8 cellular contexts compared by ENCODE assay signal in genomic region chr11:68002575-68002942, GRCh38. TPM values are rescaled to one million over a fixed set of nuclear protein-coding genes. Genes with fewer than 3 reads are reported as not detected.
DNase-seq lines count a peak whose midpoint lies in the region; ATAC-seq lines count a peak whose summit lies in the region.

No MANE protein-coding gene starts in this region.

- H3K27me3 ChIP-seq in neuronal stem cell (ENCODE audit: control insufficient read depth in 3 of 3, insufficient read depth in 3 of 3, low read depth in 1 of 3, low read length in 3 of 3) (peaks cover 0 to 12% (median 0%) of the 10 kb centered on the region in 3 experiments), mesendoderm (ENCODE audit: insufficient read depth, low read length, poor library complexity) (no peaks in the 10 kb centered on the region)

- H3K79me2 ChIP-seq in mesendoderm (ENCODE audit: control insufficient read depth, insufficient read depth, low read length): no peaks in the 10 kb centered on the region

- no peak overlapping the region for H2BK120ac ChIP-seq in neuronal stem cell (ENCODE audit: low read depth, low read length)
- H2BK120ac ChIP-seq in mesendoderm (ENCODE audit: low read depth, low read length): no peak overlapping the region

- H3K4me3 Mint-ChIP-seq in activated naive CD8-positive, alpha-beta T cell treated with anti-CD3 and anti-CD28 coated beads for 36 hours: peak overlapping the region; percentile 71

- no peak overlapping the region for H4K91ac ChIP-seq in neuronal stem cell (ENCODE audit: low read depth, low read length, poor library complexity)

- H2AFZ ChIP-seq in neuronal stem cell (ENCODE audit: low read length): peak overlapping the region; percentile 71

- no peak overlapping the region for H3K56ac ChIP-seq in mesendoderm (ENCODE audit: low read length)

- no peaks in the 10 kb centered on the region for H3K9me3 ChIP-seq in neuronal stem cell (replicated peaks in 1 of 2; ENCODE audit: control insufficient read depth in 2 of 2, insufficient read depth in 1 of 2, low read depth in 1 of 2, low read length in 2 of 2)

- H3K23ac ChIP-seq in neuronal stem cell (ENCODE audit: low read depth, low read length, poor library complexity) (peak overlapping the region; percentile 75), mesendoderm (ENCODE audit: low read length) (no peak overlapping the region)

- H3K36me3 ChIP-seq in neuronal stem cell (replicated peaks in 1 of 2; ENCODE audit: control insufficient read depth in 2 of 2, insufficient read depth in 2 of 2, low read length in 2 of 2) (no peaks in the 10 kb centered on the region), mesendoderm (ENCODE audit: control insufficient read depth, insufficient read depth, low read length) (no peaks in the 10 kb centered on the region)

- no peak overlapping the region for H3K4ac ChIP-seq in neuronal stem cell (ENCODE audit: low read length)
- H3K4ac ChIP-seq in mesendoderm (ENCODE audit: low read depth, low read length): no peak overlapping the region

- ATAC-seq in GM18868 (IDR thresholded peaks at IDR 0.05; ENCODE audit: unreplicated experiment) (peak; percentile 19), HG03108 (IDR thresholded peaks at IDR 0.05; ENCODE audit: unreplicated experiment) (peak; percentile 32)

- peak overlapping the region; percentile 23 for H3K27ac Mint-ChIP-seq in activated naive CD8-positive, alpha-beta T cell treated with anti-CD3 and anti-CD28 coated beads for 36 hours

- no peak overlapping the region for H2BK12ac ChIP-seq in neuronal stem cell (ENCODE audit: low read length)

- no peak overlapping the region for H4K8ac ChIP-seq in neuronal stem cell (ENCODE audit: low read depth, low read length)
- H4K8ac ChIP-seq in mesendoderm (ENCODE audit: low read depth, low read length): no peak overlapping the region

- no peak overlapping the region for H3K14ac ChIP-seq in neuronal stem cell (ENCODE audit: low read length)

- H3K18ac ChIP-seq in neuronal stem cell (ENCODE audit: low read length) (peak overlapping the region; percentile 70), mesendoderm (ENCODE audit: low read length) (no peak overlapping the region)

- no peak for DNase-seq in activated naive CD8-positive, alpha-beta T cell treated with anti-CD3 and anti-CD28 coated beads for 36 hours
- DNase-seq in neuronal stem cell (ENCODE audit: low spot score): no peak
- DNase-seq in NK-92 (lab: John Stamatoyannopoulos, UW; ENCODE audit: unreplicated experiment): no peak
- DNase-seq in mesendoderm: no peak
- DNase-seq in activated CD4-positive, alpha-beta T cell treated with anti-CD3 and anti-CD28 coated beads, Interleukin-2, amount 50 U/mL, for 4 hours: no peak
- no peak for DNase-seq in DMS 273 (lab: John Stamatoyannopoulos, UW; ENCODE audit: unreplicated experiment)

- H3K4me1 ChIP-seq in neuronal stem cell (ENCODE audit: control insufficient read depth in 2 of 2, insufficient read depth in 1 of 2, low read depth in 1 of 2, low read length in 2 of 2) (peaks cover 11 to 18% of the 10 kb centered on the region in 2 donors), mesendoderm (ENCODE audit: control insufficient read depth, low read depth, low read length) (no peaks in the 10 kb centered on the region)

- H3K4me1 Mint-ChIP-seq in activated naive CD8-positive, alpha-beta T cell treated with anti-CD3 and anti-CD28 coated beads for 36 hours: peaks cover 18% of the 10 kb centered on the region

- no peaks in the 10 kb centered on the region for H3K27me3 Mint-ChIP-seq in activated naive CD8-positive, alpha-beta T cell treated with anti-CD3 and anti-CD28 coated beads for 36 hours

- H2AK5ac ChIP-seq in neuronal stem cell (ENCODE audit: low read depth, low read length) (peak overlapping the region; percentile 40), mesendoderm (ENCODE audit: low read length) (no peak overlapping the region)

- H3K27ac ChIP-seq in neuronal stem cell (replicated peaks; ENCODE audit: low read length) (no peak overlapping the region), mesendoderm (ENCODE audit: low read depth, low read length) (no peak overlapping the region)

- H3K9me3 Mint-ChIP-seq in activated naive CD8-positive, alpha-beta T cell treated with anti-CD3 and anti-CD28 coated beads for 36 hours: no peaks in the 10 kb centered on the region

- H3K9ac ChIP-seq in neuronal stem cell (ENCODE audit: low read depth, low read length, poor library complexity): no peak overlapping the region
- no peak overlapping the region for H3K9ac ChIP-seq in mesendoderm (ENCODE audit: low read length)

- H3K4me2 ChIP-seq in neuronal stem cell (ENCODE audit: insufficient read depth, low read length, poor library complexity, severe bottlenecking) (peak overlapping the region; percentile 94), mesendoderm (ENCODE audit: low read length) (no peak overlapping the region)

- H2BK5ac ChIP-seq in neuronal stem cell (ENCODE audit: low read length): no peak overlapping the region
- H2BK5ac ChIP-seq in mesendoderm (ENCODE audit: low read length): no peak overlapping the region

- H3K36me3 Mint-ChIP-seq in activated naive CD8-positive, alpha-beta T cell treated with anti-CD3 and anti-CD28 coated beads for 36 hours: no peaks in the 10 kb centered on the region

- no CpG with 5 or more reads among the region's 9 CpGs for WGBS in neuronal stem cell (ENCODE audit: extremely low coverage in 2 of 2, insufficient read length in 2 of 2, insufficient replicate concordance in 1 of 2), 2 donors
- no CpG with 5 or more reads among the region's 9 CpGs for WGBS in mesendoderm (ENCODE audit: extremely low coverage, insufficient coverage, low lambda C conversion rate)

- H3K4me3 ChIP-seq in neuronal stem cell (ENCODE audit: low read length in 2 of 2): no peak overlapping the region
- no peak overlapping the region for H3K4me3 ChIP-seq in mesendoderm (ENCODE audit: low read length)

- H2BK15ac ChIP-seq in neuronal stem cell (ENCODE audit: low read length) (peak overlapping the region; percentile 74), mesendoderm (replicated peaks; ENCODE audit: low read depth) (no peak overlapping the region)

- H4K5ac ChIP-seq in mesendoderm (ENCODE audit: low read length): no peak overlapping the region

- H3K79me1 ChIP-seq in neuronal stem cell (ENCODE audit: low read depth, low read length) (peaks cover 6% of the 10 kb centered on the region), mesendoderm (ENCODE audit: low read length) (no peaks in the 10 kb centered on the region)

RNA-seq across cellular contexts. Expression of gene UNC93B1, which starts 1.3 kb away (rescaled TPM):
- total RNA-seq in activated naive CD8-positive, alpha-beta T cell treated with anti-CD3 and anti-CD28 coated beads for 36 hours: 10 to 100 TPM; 11.6 to 13.1 TPM
- 4.9 TPM for polyA plus RNA-seq in neuronal stem cell (2013, experiment 1 of 2)
- polyA plus RNA-seq in neuronal stem cell (2013, experiment 2 of 2): 4.6 TPM
- 7.5 TPM for polyA plus RNA-seq in mesendoderm (2013, experiment 1 of 2)
- 7.5 TPM for polyA plus RNA-seq in mesendoderm (2013, experiment 2 of 2)

RNA-seq across cellular contexts. Expression of gene ALDH3B1, which starts 7.6 kb away (rescaled TPM):
- total RNA-seq in activated naive CD8-positive, alpha-beta T cell treated with anti-CD3 and anti-CD28 coated beads for 36 hours: not detected
- 0.25 TPM for polyA plus RNA-seq in neuronal stem cell (2013, experiment 1 of 2)
- 0.22 TPM for polyA plus RNA-seq in neuronal stem cell (2013, experiment 2 of 2)
- 0.04 TPM for polyA plus RNA-seq in mesendoderm (2013, experiment 1 of 2)
- polyA plus RNA-seq in mesendoderm (2013, experiment 2 of 2): 0.15 TPM

RNA-seq across cellular contexts. Expression of gene NDUFS8, which starts 27.9 kb away (rescaled TPM):
- 100 to 1,000 TPM; 109 to 126 TPM for total RNA-seq in activated naive CD8-positive, alpha-beta T cell treated with anti-CD3 and anti-CD28 coated beads for 36 hours
- 144 TPM for polyA plus RNA-seq in neuronal stem cell (2013, experiment 1 of 2)
- 148 TPM for polyA plus RNA-seq in neuronal stem cell (2013, experiment 2 of 2)
- 113 TPM for polyA plus RNA-seq in mesendoderm (2013, experiment 1 of 2)
- 110 TPM for polyA plus RNA-seq in mesendoderm (2013, experiment 2 of 2)

RNA-seq across cellular contexts. Expression of gene TCIRG1, which starts 36.3 kb away (rescaled TPM):
- 100 to 1,000 TPM; 108 to 113 TPM for total RNA-seq in activated naive CD8-positive, alpha-beta T cell treated with anti-CD3 and anti-CD28 coated beads for 36 hours
- polyA plus RNA-seq in neuronal stem cell (2013, experiment 1 of 2): 5.7 TPM
- 4.8 TPM for polyA plus RNA-seq in neuronal stem cell (2013, experiment 2 of 2)
- polyA plus RNA-seq in mesendoderm (2013, experiment 1 of 2): 5.4 TPM
- polyA plus RNA-seq in mesendoderm (2013, experiment 2 of 2): 5.8 TPM
